In the genomic region with DNA sequence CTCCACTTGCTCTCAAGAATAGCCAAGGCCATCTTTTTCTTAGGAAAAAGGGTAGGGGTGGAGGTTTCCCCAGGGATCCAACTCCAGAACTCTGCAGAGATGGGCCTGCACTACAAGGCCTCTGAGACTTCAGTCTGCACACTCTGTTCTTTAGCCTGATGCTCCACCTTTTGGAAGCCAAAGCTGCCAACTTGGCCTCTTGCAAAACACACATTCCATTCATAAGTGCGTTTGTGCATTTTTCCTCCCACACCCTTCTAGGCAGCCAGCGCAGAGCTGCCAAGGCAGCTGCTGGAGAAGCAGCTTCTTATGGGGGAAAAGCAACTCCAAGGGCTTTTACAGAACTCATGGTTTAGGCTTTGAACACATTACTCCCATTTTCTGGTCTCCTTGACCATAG, we compare ENCODE assay signal across 10 cellular contexts. TPM values are rescaled to one million over a fixed set of nuclear protein-coding genes. Genes with fewer than 3 reads are reported as not detected.
DNase-seq lines count a peak whose midpoint lies in the region; ATAC-seq and TF ChIP-seq lines count a peak whose summit lies in the region.
"Had no signal": no experiment of that assay in that cellular context is flagged by ENCODE, and none has a peak within 500 bp of the region (broad histone marks: within the 10 kb centered on the region; RNA-seq: fewer than 3 reads in every experiment).

No MANE protein-coding gene starts in this region.

- POLR2A ChIA-PET in activated CD8-positive, alpha-beta T cell treated with anti-CD3 and anti-CD28 coated beads, Interleukin-2, amount 10 ng/mL, durations not matched to agents 7 days and 5 days (lab: Charles Lee): interaction anchor here (1.6 kb wide), 1 partner anchor 48 kb away, joined by 4 read pairs; a partner anchor contains a TSS
- POLR2A ChIA-PET in CD8-positive, alpha-beta memory T cell (lab: Charles Lee): no interaction called here

- H3K4me1 ChIP-seq in upper lobe of left lung: peaks cover 38 to 55% (median 50%) of the 10 kb centered on the region in 4 donors
- no peaks in the 10 kb centered on the region for H3K4me1 ChIP-seq in CD8-positive, alpha-beta memory T cell (ENCODE audit: insufficient read depth, low read length)

- TF ChIP-seq EP300 in upper lobe of left lung (IDR thresholded peaks at IDR 0.05): peak in 3 of 4 donors; percentile 7 to 86 (median 66)

- H3K36me3 Mint-ChIP-seq in activated CD8-positive, alpha-beta T cell treated with anti-CD3 and anti-CD28 coated beads, Interleukin-2, amount 10 ng/mL, durations not matched to agents 7 days and 5 days (ENCODE audit: low read depth): peaks cover 20% of the 10 kb centered on the region
- H3K36me3 Mint-ChIP-seq in activated naive CD8-positive, alpha-beta T cell treated with anti-CD3 and anti-CD28 coated beads, Interleukin-2, amount 50 U/mL, for 24 hours (ENCODE audit: low read depth): peaks cover 8% of the 10 kb centered on the region
- H3K36me3 Mint-ChIP-seq in activated naive CD4-positive, alpha-beta T cell treated with anti-CD3 and anti-CD28 coated beads for 36 hours (ENCODE audit: low read depth): peaks cover 7% of the 10 kb centered on the region
- H3K36me3 Mint-ChIP-seq in CD8-positive, alpha-beta memory T cell: peaks cover 0 to 13% (median 1%) of the 10 kb centered on the region in 3 donors

- no peak overlapping the region for H3K4me3 Mint-ChIP-seq in activated CD8-positive, alpha-beta T cell treated with anti-CD3 and anti-CD28 coated beads, Interleukin-2, amount 10 ng/mL, durations not matched to agents 7 days and 5 days
- no peak overlapping the region for H3K4me3 Mint-ChIP-seq in activated naive CD8-positive, alpha-beta T cell treated with anti-CD3 and anti-CD28 coated beads, Interleukin-2, amount 50 U/mL, for 24 hours
- no peak overlapping the region for H3K4me3 Mint-ChIP-seq in activated naive CD4-positive, alpha-beta T cell treated with anti-CD3 and anti-CD28 coated beads for 36 hours
- H3K4me3 Mint-ChIP-seq in CD8-positive, alpha-beta memory T cell: no peak overlapping the region
- H3K4me3 Mint-ChIP-seq: activated T-helper 1 cell treated with anti-CD3 and anti-CD28 coated beads, Interleukin-12 subunit alpha, Interleukin-12 subunit beta, Interleukin-2, Interleukin-4 antibody, amounts not matched to agents 30 ng/mL and 10 ng/mL and 1 ng/mL, durations not matched to agents 14 hours and 24 hours and 36 hours had no signal

- peaks cover 0 to 9% (median 3%) of the 10 kb centered on the region in 4 donors for H3K36me3 ChIP-seq in upper lobe of left lung
- no peaks in the 10 kb centered on the region for H3K36me3 ChIP-seq in CD8-positive, alpha-beta memory T cell (ENCODE audit: insufficient read depth, low read length)

- intact Hi-C loops in activated naive CD4-positive, alpha-beta T cell treated with anti-CD3 and anti-CD28 coated beads for 36 hours (cut with micrococcal nuclease): no loop called here

- ATAC-seq in upper lobe of left lung (ENCODE audit: low FRiP score in 2 of 2): peak; percentile 89 to 93
- no peak for ATAC-seq in activated CD8-positive, alpha-beta T cell treated with anti-CD3 and anti-CD28 coated beads, Interleukin-2, amount 10 ng/mL, durations not matched to agents 7 days and 5 days
- no peak for ATAC-seq in activated naive CD8-positive, alpha-beta T cell treated with anti-CD3 and anti-CD28 coated beads, Interleukin-2, amount 50 U/mL, for 24 hours

- H3K4me1 Mint-ChIP-seq in activated CD8-positive, alpha-beta T cell treated with anti-CD3 and anti-CD28 coated beads, Interleukin-2, amount 10 ng/mL, durations not matched to agents 7 days and 5 days (ENCODE audit: low read depth): peaks cover 31% of the 10 kb centered on the region
- H3K4me1 Mint-ChIP-seq in activated naive CD8-positive, alpha-beta T cell treated with anti-CD3 and anti-CD28 coated beads, Interleukin-2, amount 50 U/mL, for 24 hours: peaks cover 5% of the 10 kb centered on the region
- H3K4me1 Mint-ChIP-seq in activated naive CD4-positive, alpha-beta T cell treated with anti-CD3 and anti-CD28 coated beads for 36 hours (ENCODE audit: low read depth): no peaks in the 10 kb centered on the region
- peaks cover 4 to 6% (median 5%) of the 10 kb centered on the region in 3 donors for H3K4me1 Mint-ChIP-seq in CD8-positive, alpha-beta memory T cell

- H3K27ac ChIP-seq in upper lobe of left lung: peak overlapping the region; percentile 58 to 88 (median 68)
- H3K27ac ChIP-seq in CD8-positive, alpha-beta memory T cell (ENCODE audit: low read depth, low read length): no peak overlapping the region

- DNase-seq in LoVo (ENCODE audit: low spot score): peak; percentile 43
- DNase-seq in epidermal melanocyte (ENCODE audit: insufficient read length, low spot score): peak; percentile 46
- peak; percentile 38 to 63 for DNase-seq in lung microvascular endothelial cell (ENCODE audit: low read depth in 2 of 2)
- DNase-seq in upper lobe of left lung: peak in 1 of 2 donors; percentile 82
- no peak for DNase-seq in activated CD8-positive, alpha-beta T cell treated with anti-CD3 and anti-CD28 coated beads, Interleukin-2, amount 10 ng/mL, durations not matched to agents 7 days and 5 days
- DNase-seq in activated naive CD8-positive, alpha-beta T cell treated with anti-CD3 and anti-CD28 coated beads, Interleukin-2, amount 50 U/mL, for 24 hours: no peak
- DNase-seq in activated naive CD4-positive, alpha-beta T cell treated with anti-CD3 and anti-CD28 coated beads for 36 hours: no peak
- DNase-seq in CD8-positive, alpha-beta memory T cell: no peak
- DNase-seq: NCI-H2227 treated with DMSO at 0.1 percent for 48 hours had no signal

- TF ChIP-seq POLR2A in upper lobe of left lung (IDR thresholded peaks at IDR 0.05): peak in 1 of 4 donors; percentile 45

- no peaks in the 10 kb centered on the region for H3K9me3 ChIP-seq in upper lobe of left lung
- H3K9me3 ChIP-seq in CD8-positive, alpha-beta memory T cell (ENCODE audit: low read length): no peaks in the 10 kb centered on the region

- no peak for TF ChIP-seq CTCF in upper lobe of left lung (IDR thresholded peaks at IDR 0.05)

- no peak overlapping the region for H3K4me3 ChIP-seq in upper lobe of left lung
- H3K4me3 ChIP-seq in CD8-positive, alpha-beta memory T cell (ENCODE audit: low read length): no peak overlapping the region

- H3K9me3 Mint-ChIP-seq in activated CD8-positive, alpha-beta T cell treated with anti-CD3 and anti-CD28 coated beads, Interleukin-2, amount 10 ng/mL, durations not matched to agents 7 days and 5 days (ENCODE audit: insufficient read depth): no peaks in the 10 kb centered on the region
- H3K9me3 Mint-ChIP-seq in activated naive CD8-positive, alpha-beta T cell treated with anti-CD3 and anti-CD28 coated beads, Interleukin-2, amount 50 U/mL, for 24 hours: no peaks in the 10 kb centered on the region
- H3K9me3 Mint-ChIP-seq in activated naive CD4-positive, alpha-beta T cell treated with anti-CD3 and anti-CD28 coated beads for 36 hours: no peaks in the 10 kb centered on the region
- H3K9me3 Mint-ChIP-seq in CD8-positive, alpha-beta memory T cell: no peaks in the 10 kb centered on the region
- H3K9me3 Mint-ChIP-seq: activated T-helper 1 cell treated with anti-CD3 and anti-CD28 coated beads, Interleukin-12 subunit alpha, Interleukin-12 subunit beta, Interleukin-2, Interleukin-4 antibody, amounts not matched to agents 30 ng/mL and 10 ng/mL and 1 ng/mL, durations not matched to agents 14 hours and 24 hours and 36 hours had no signal

- CTCF ChIA-PET in activated CD8-positive, alpha-beta T cell treated with anti-CD3 and anti-CD28 coated beads, Interleukin-2, amount 10 ng/mL, durations not matched to agents 7 days and 5 days (lab: Charles Lee): interaction anchor here (1.1 to 4.0 kb wide), 11 partner anchors 14 to 232 kb away, joined by 3 to 42 read pairs (median 8); a partner anchor contains a TSS
- CTCF ChIA-PET in activated naive CD4-positive, alpha-beta T cell treated with anti-CD3 and anti-CD28 coated beads for 36 hours (lab: Charles Lee): interaction anchor here (0.7 to 5.3 kb wide), 5 partner anchors 23 to 248 kb away, joined by 3 to 24 read pairs (median 10); no protein-coding TSS in a partner anchor
- CTCF ChIA-PET in CD8-positive, alpha-beta memory T cell (lab: Charles Lee): interaction anchor here (1.4 to 4.4 kb wide), 6 partner anchors 13 to 251 kb away, joined by 4 to 22 read pairs (median 7); no protein-coding TSS in a partner anchor

- H3K27me3 Mint-ChIP-seq in activated CD8-positive, alpha-beta T cell treated with anti-CD3 and anti-CD28 coated beads, Interleukin-2, amount 10 ng/mL, durations not matched to agents 7 days and 5 days (ENCODE audit: low read depth): no peaks in the 10 kb centered on the region
- no peaks in the 10 kb centered on the region for H3K27me3 Mint-ChIP-seq in activated naive CD8-positive, alpha-beta T cell treated with anti-CD3 and anti-CD28 coated beads, Interleukin-2, amount 50 U/mL, for 24 hours
- no peaks in the 10 kb centered on the region for H3K27me3 Mint-ChIP-seq in activated naive CD4-positive, alpha-beta T cell treated with anti-CD3 and anti-CD28 coated beads for 36 hours (ENCODE audit: low read depth)
- H3K27me3 Mint-ChIP-seq in CD8-positive, alpha-beta memory T cell: no peaks in the 10 kb centered on the region

- H3K27ac Mint-ChIP-seq in activated CD8-positive, alpha-beta T cell treated with anti-CD3 and anti-CD28 coated beads, Interleukin-2, amount 10 ng/mL, durations not matched to agents 7 days and 5 days: no peak overlapping the region
- no peak overlapping the region for H3K27ac Mint-ChIP-seq in activated naive CD8-positive, alpha-beta T cell treated with anti-CD3 and anti-CD28 coated beads, Interleukin-2, amount 50 U/mL, for 24 hours
- no peak overlapping the region for H3K27ac Mint-ChIP-seq in activated naive CD4-positive, alpha-beta T cell treated with anti-CD3 and anti-CD28 coated beads for 36 hours
- H3K27ac Mint-ChIP-seq in CD8-positive, alpha-beta memory T cell: no peak overlapping the region
- H3K27ac Mint-ChIP-seq: activated T-helper 1 cell treated with anti-CD3 and anti-CD28 coated beads, Interleukin-12 subunit alpha, Interleukin-12 subunit beta, Interleukin-2, Interleukin-4 antibody, amounts not matched to agents 30 ng/mL and 10 ng/mL and 1 ng/mL, durations not matched to agents 14 hours and 24 hours and 36 hours had no signal

- no peaks in the 10 kb centered on the region for H3K27me3 ChIP-seq in upper lobe of left lung
- H3K27me3 ChIP-seq in CD8-positive, alpha-beta memory T cell (ENCODE audit: insufficient read depth, low read length, poor library complexity, severe bottlenecking): no peaks in the 10 kb centered on the region

- WGBS in upper lobe of left lung, 2 donors: 33% methylated on average over 2 of the region's 2 CpGs; no CpG with 5 or more reads in 1 of the 2 donors

RNA-seq across cellular contexts. Expression of a gene that starts 45.3 kb away (rescaled TPM):
- total RNA-seq in lung microvascular endothelial cell (2.2 and 2.4 TPM in 2 replicates), upper lobe of left lung (10 to 100 TPM in 1 of 6 donors, 1 to 10 TPM in 5; 2.1 to 12.7 (median 3.0) TPM)
- total RNA-seq in activated CD8-positive, alpha-beta T cell treated with anti-CD3 and anti-CD28 coated beads, Interleukin-2, amount 10 ng/mL, durations not matched to agents 7 days and 5 days: 10 to 100 TPM; 10.6 to 11.2 TPM
- 10 to 100 TPM; 26.4 to 27.8 TPM for total RNA-seq in activated naive CD4-positive, alpha-beta T cell treated with anti-CD3 and anti-CD28 coated beads for 36 hours
- total RNA-seq in CD8-positive, alpha-beta memory T cell: 1 to 10 TPM; 7.9 to 9.3 TPM
- 0.81 TPM for polyA plus RNA-seq in CD8-positive, alpha-beta memory T cell

RNA-seq across cellular contexts. Expression of a gene that starts 45.3 kb away (rescaled TPM):
- total RNA-seq in lung microvascular endothelial cell: 11.6 and 13.7 TPM in 2 replicates
- total RNA-seq in upper lobe of left lung: 10 to 100 TPM in 4 of 6 donors, 1 to 10 TPM in 2; 7.3 to 13.8 (median 11.6) TPM
- total RNA-seq in activated CD8-positive, alpha-beta T cell treated with anti-CD3 and anti-CD28 coated beads, Interleukin-2, amount 10 ng/mL, durations not matched to agents 7 days and 5 days: 10 to 100 TPM; 15.0 to 15.4 TPM
- 10 to 100 TPM; 18.4 to 19.6 TPM for total RNA-seq in activated naive CD4-positive, alpha-beta T cell treated with anti-CD3 and anti-CD28 coated beads for 36 hours
- 10 to 100 TPM; 17.4 to 22.2 TPM for total RNA-seq in CD8-positive, alpha-beta memory T cell
- polyA plus RNA-seq in CD8-positive, alpha-beta memory T cell: 2.3 TPM

RNA-seq across cellular contexts. Expression of a gene that starts 48.6 kb away (rescaled TPM):
- total RNA-seq in lung microvascular endothelial cell (17.2 and 20.8 TPM in 2 replicates), upper lobe of left lung (10 to 100 TPM in 5 of 6 donors, 1 to 10 TPM in 1; 7.2 to 33.0 (median 19.3) TPM)
- total RNA-seq in activated CD8-positive, alpha-beta T cell treated with anti-CD3 and anti-CD28 coated beads, Interleukin-2, amount 10 ng/mL, durations not matched to agents 7 days and 5 days: 10 to 100 TPM in 1 of 2 experiments, 1 to 10 TPM in 1; 10.0 to 10.7 TPM
- total RNA-seq in activated naive CD4-positive, alpha-beta T cell treated with anti-CD3 and anti-CD28 coated beads for 36 hours: 1 to 10 TPM; 3.0 to 3.4 TPM
- 10 to 100 TPM; 12.7 to 13.2 TPM for total RNA-seq in CD8-positive, alpha-beta memory T cell
- 1.4 TPM for polyA plus RNA-seq in CD8-positive, alpha-beta memory T cell

RNA-seq across cellular contexts. Expression of a gene that starts 49.0 kb away (rescaled TPM):
- 39.2 and 47.2 TPM in 2 replicates for total RNA-seq in lung microvascular endothelial cell
- 10 to 100 TPM in 5 of 6 donors, 1 to 10 TPM in 1; 6.8 to 34.4 (median 22.3) TPM for total RNA-seq in upper lobe of left lung
- 10 to 100 TPM; 27.5 to 28.0 TPM for total RNA-seq in activated CD8-positive, alpha-beta T cell treated with anti-CD3 and anti-CD28 coated beads, Interleukin-2, amount 10 ng/mL, durations not matched to agents 7 days and 5 days
- 10 to 100 TPM; 20.4 to 20.8 TPM for total RNA-seq in activated naive CD4-positive, alpha-beta T cell treated with anti-CD3 and anti-CD28 coated beads for 36 hours
- total RNA-seq in CD8-positive, alpha-beta memory T cell: 10 to 100 TPM; 33.9 to 35.1 TPM
- polyA plus RNA-seq in CD8-positive, alpha-beta memory T cell: 39.9 TPM

Comparison
In these comparisons a context has a peak if more than half of its experiments do, and no peak if none do; other contexts are left out.
1. DNase-seq: peak in LoVo (single experiment), epidermal melanocyte (single experiment) and lung microvascular endothelial cell (2 of 2); none in activated CD8-positive, alpha-beta T cell treated with anti-CD3 and anti-CD28 coated beads, Interleukin-2, amount 10 ng/mL, durations not matched to agents 7 days and 5 days (single experiment), activated naive CD8-positive, alpha-beta T cell treated with anti-CD3 and anti-CD28 coated beads, Interleukin-2, amount 50 U/mL, for 24 hours (single experiment), activated naive CD4-positive, alpha-beta T cell treated with anti-CD3 and anti-CD28 coated beads for 36 hours (single experiment) and CD8-positive, alpha-beta memory T cell (0 of 5).
2. ATAC-seq: peak in upper lobe of left lung (2 of 2); none in activated CD8-positive, alpha-beta T cell treated with anti-CD3 and anti-CD28 coated beads, Interleukin-2, amount 10 ng/mL, durations not matched to agents 7 days and 5 days (single experiment) and activated naive CD8-positive, alpha-beta T cell treated with anti-CD3 and anti-CD28 coated beads, Interleukin-2, amount 50 U/mL, for 24 hours (single experiment).